In genomic region chr5:140925806-140926205, GRCh38 we compare ENCODE assay signal across 10 cellular contexts. TPM values are rescaled to one million over a fixed set of nuclear protein-coding genes. Genes with fewer than 3 reads are reported as not detected.
A peak's percentile ranks its signal among the peaks of the same experiment; 100 is the strongest.
DNase-seq lines count a peak whose midpoint lies in the region; ATAC-seq and TF ChIP-seq lines count a peak whose summit lies in the region.
"Had no signal": no experiment of that assay in that cellular context is flagged by ENCODE, and none has a peak within 500 bp of the region (broad histone marks: within the 10 kb centered on the region; RNA-seq: fewer than 3 reads in every experiment).

No MANE protein-coding gene starts in this region.

- intact Hi-C loops in heart left ventricle (cut with DNase I), result loop anchor here in 4 of 10 donors (2.0 to 5.0 kb wide), 3 partner anchors 115 to 117 kb away; no protein-coding TSS in a partner anchor
- intact Hi-C loops in cardiac septum (cut with DNase I), result loop anchor here (2.0 kb wide), 1 partner anchor 113 kb away; no protein-coding TSS in a partner anchor
- intact Hi-C loops in colonic mucosa (cut with DNase I), result no loop called here
- intact Hi-C loops in upper lobe of right lung (cut with DNase I), result no loop called here

- H3K36me3 ChIP-seq in heart left ventricle (no peaks in the 10 kb centered on the region), colonic mucosa (no peaks in the 10 kb centered on the region), muscle layer of duodenum (ENCODE audit: control insufficient read depth in 1 of 2, insufficient read depth in 2 of 2, low read length in 2 of 2) (no peaks in the 10 kb centered on the region), upper lobe of right lung (no peaks in the 10 kb centered on the region)

- DNase-seq in heart left ventricle, result no peak
- DNase-seq in cardiac septum (ENCODE audit: low spot score), result no peak
- DNase-seq in colonic mucosa, result no peak
- DNase-seq in upper lobe of right lung, result no peak
- no peak for DNase-seq in DMS153 (lab: John Stamatoyannopoulos, UW)
- DNase-seq: naive B cell had no signal

- TF ChIP-seq CTCF in heart left ventricle (IDR thresholded peaks at IDR 0.05) (no peak), colonic mucosa (IDR thresholded peaks at IDR 0.05) (no peak), upper lobe of right lung (IDR thresholded peaks at IDR 0.05) (no peak)

- 5 to 6% (median 5%) methylated on average over 19 of the region's 19 CpGs for WGBS in heart left ventricle, 4 donors

- H3K9me3 ChIP-seq in heart left ventricle (no peaks in the 10 kb centered on the region), colonic mucosa (no peaks in the 10 kb centered on the region), muscle layer of duodenum (ENCODE audit: control insufficient read depth in 1 of 2, low read length in 2 of 2) (no peaks in the 10 kb centered on the region), upper lobe of right lung (no peaks in the 10 kb centered on the region)

- ATAC-seq in heart left ventricle, result no peak
- ATAC-seq in upper lobe of right lung, result no peak
- no peak for ATAC-seq in GM21529 (IDR thresholded peaks at IDR 0.05; ENCODE audit: unreplicated experiment)
- ATAC-seq in HG03045 (IDR thresholded peaks at IDR 0.05; ENCODE audit: unreplicated experiment), result no peak

- no peak overlapping the region for H3K9ac ChIP-seq in colonic mucosa (ENCODE audit: low read depth in 2 of 2, low read length in 2 of 2)

- no peak for TF ChIP-seq POLR2A in heart left ventricle (IDR thresholded peaks at IDR 0.05)

- peaks cover 12 to 81% (median 51%) of the 10 kb centered on the region in 9 donors for H3K27me3 ChIP-seq in heart left ventricle
- no peaks in the 10 kb centered on the region for H3K27me3 ChIP-seq in colonic mucosa
- H3K27me3 ChIP-seq in muscle layer of duodenum (ENCODE audit: low read depth, low read length), result no peaks in the 10 kb centered on the region
- no peaks in the 10 kb centered on the region for H3K27me3 ChIP-seq in upper lobe of right lung

- H3K4me1 ChIP-seq in heart left ventricle (peaks cover 0 to 19% (median 4%) of the 10 kb centered on the region in 12 donors), colonic mucosa (no peaks in the 10 kb centered on the region), muscle layer of duodenum (ENCODE audit: control insufficient read depth in 1 of 2, insufficient read depth in 2 of 2, low read length in 2 of 2) (peaks cover 0 to 19% of the 10 kb centered on the region in 2 donors), upper lobe of right lung (peaks cover 5% of the 10 kb centered on the region)

- H3K27ac ChIP-seq in heart left ventricle (no peak overlapping the region), colonic mucosa (no peak overlapping the region), muscle layer of duodenum (ENCODE audit: low read length) (no peak overlapping the region), upper lobe of right lung (no peak overlapping the region)

- H3K4me3 ChIP-seq in heart left ventricle (peak overlapping the region in 11 of 12 donors; percentile 11 to 59 (median 47)), colonic mucosa (peak overlapping the region; percentile 30), muscle layer of duodenum (ENCODE audit: low read depth in 1 of 2, low read length in 2 of 2) (peak overlapping the region; percentile 16 to 70), upper lobe of right lung (peak overlapping the region; percentile 60)

RNA-seq across cellular contexts. Expression of gene PCDHAC1, which starts 0.3 kb away (rescaled TPM):
- total RNA-seq in heart left ventricle (under 1 TPM in 6 of 9 donors, not detected in 3; 0.08 to 0.88 (median 0.14) TPM), cardiac septum (0.19 TPM), colonic mucosa (under 1 TPM; 0.10 to 0.11 TPM), upper lobe of right lung (3.7 TPM)
- not detected for polyA plus RNA-seq in heart left ventricle
- total RNA-seq: activated naive CD8-positive, alpha-beta T cell treated with anti-CD3 and anti-CD28 coated beads, Interleukin-2, amount 10 ng/mL, durations not matched to agents 7 days and 5 days had no signal

RNA-seq across cellular contexts. Expression of gene PCDHAC2, which starts 40.5 kb away (rescaled TPM):
- total RNA-seq in heart left ventricle (1 to 10 TPM in 2 of 9 donors, under 1 TPM in 7; 0.07 to 2.2 (median 0.47) TPM), cardiac septum (0.67 TPM), colonic mucosa (under 1 TPM; 0.05 to 0.32 TPM), upper lobe of right lung (10.0 TPM)
- polyA plus RNA-seq in heart left ventricle, result under 1 TPM in 1 of 2 donors, not detected in 1; 0.07 TPM
- total RNA-seq: activated naive CD8-positive, alpha-beta T cell treated with anti-CD3 and anti-CD28 coated beads, Interleukin-2, amount 10 ng/mL, durations not matched to agents 7 days and 5 days had no signal

RNA-seq across cellular contexts. Expression of gene PCDHA13, which starts 43.9 kb away (rescaled TPM):
- total RNA-seq in heart left ventricle, result under 1 TPM in 2 of 9 donors, not detected in 7; 0.12 to 0.38 TPM
- polyA plus RNA-seq in heart left ventricle, result under 1 TPM in 1 of 2 donors, not detected in 1; 0.01 TPM
- total RNA-seq in cardiac septum, result not detected
- under 1 TPM; 0.05 TPM for total RNA-seq in colonic mucosa
- 2.3 TPM for total RNA-seq in upper lobe of right lung
- total RNA-seq: activated naive CD8-positive, alpha-beta T cell treated with anti-CD3 and anti-CD28 coated beads, Interleukin-2, amount 10 ng/mL, durations not matched to agents 7 days and 5 days had no signal

RNA-seq across cellular contexts. Expression of gene PCDHA12, which starts 50.7 kb away (rescaled TPM):
- total RNA-seq in heart left ventricle, result under 1 TPM in 4 of 9 donors, not detected in 5; 0.08 to 0.97 (median 0.09) TPM
- polyA plus RNA-seq in heart left ventricle, result not detected
- total RNA-seq in cardiac septum, result 0.05 TPM
- not detected for total RNA-seq in colonic mucosa
- total RNA-seq in upper lobe of right lung, result 8.8 TPM
- total RNA-seq: activated naive CD8-positive, alpha-beta T cell treated with anti-CD3 and anti-CD28 coated beads, Interleukin-2, amount 10 ng/mL, durations not matched to agents 7 days and 5 days had no signal

RNA-seq across cellular contexts. Expression of gene PCDHA11, which starts 57.0 kb away (rescaled TPM):
- total RNA-seq in heart left ventricle, result under 1 TPM in 2 of 9 donors, not detected in 7; 0.08 to 0.13 TPM
- not detected for polyA plus RNA-seq in heart left ventricle
- total RNA-seq in cardiac septum, result not detected
- not detected for total RNA-seq in colonic mucosa
- 0.38 TPM for total RNA-seq in upper lobe of right lung
- total RNA-seq: activated naive CD8-positive, alpha-beta T cell treated with anti-CD3 and anti-CD28 coated beads, Interleukin-2, amount 10 ng/mL, durations not matched to agents 7 days and 5 days had no signal
